10 cellular contexts compared by ENCODE assay signal in the genomic region with DNA sequence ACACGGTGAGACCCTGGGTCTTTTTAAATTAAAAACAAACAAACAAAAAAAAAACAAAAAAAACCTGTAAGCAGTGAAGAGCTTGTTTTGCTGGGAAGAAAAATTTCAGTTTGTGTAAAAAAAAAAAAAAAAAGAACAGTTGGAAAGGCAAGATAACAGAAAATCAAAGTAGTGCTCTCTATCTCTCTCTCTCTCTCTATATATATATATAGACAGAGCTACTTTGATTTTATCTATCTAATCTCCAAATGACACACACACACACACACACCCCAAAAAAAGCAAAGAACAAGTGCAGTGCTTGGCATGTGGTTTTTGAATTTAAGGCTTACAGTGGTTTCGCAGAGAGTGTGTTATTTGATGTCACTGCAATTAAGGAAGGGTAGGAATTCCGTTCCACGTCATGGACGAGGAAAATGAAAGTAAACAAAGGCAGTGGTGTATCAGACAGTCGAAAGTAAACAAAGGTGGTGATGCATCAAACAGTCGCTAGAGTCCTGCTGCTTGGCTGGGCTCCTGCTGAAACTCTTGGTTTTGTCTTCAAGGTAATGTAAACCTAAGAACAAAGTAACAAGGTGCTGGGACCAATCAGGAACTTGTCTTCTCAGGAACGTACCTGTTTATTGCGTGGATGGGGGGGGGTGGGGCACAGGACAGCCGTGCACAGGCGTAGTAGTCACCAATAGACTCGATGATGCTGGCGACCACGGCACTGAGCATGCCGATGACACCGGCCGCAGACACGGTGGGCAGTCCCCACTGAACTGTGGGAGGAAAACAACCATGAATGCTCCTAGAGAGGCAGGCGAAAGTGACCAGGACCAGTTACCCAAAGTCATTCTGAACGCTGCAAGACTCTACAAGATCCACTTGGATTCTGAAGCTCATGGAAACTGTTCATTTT. TPM values are rescaled to one million over a fixed set of nuclear protein-coding genes. Genes with fewer than 3 reads are reported as not detected.
DNase-seq lines count a peak whose midpoint lies in the region; ATAC-seq lines count a peak whose summit lies in the region.
"Had no signal": no experiment of that assay in that cellular context is flagged by ENCODE, and none has a peak within 500 bp of the region (broad histone marks: within the 10 kb centered on the region; RNA-seq: fewer than 3 reads in every experiment).

No MANE protein-coding gene starts in this region.

- peak overlapping the region in 1 of 2 donors; percentile 21 for H3K4me3 Mint-ChIP-seq in effector memory CD8-positive, alpha-beta T cell
- H3K4me3 Mint-ChIP-seq in stimulated activated effector memory CD8-positive, alpha-beta T cell treated with anti-CD3 and anti-CD28 coated beads, Interleukin-12 subunit alpha, Interleukin-12 subunit beta, amount 100 ng/mL, for 72 hours, result no peak overlapping the region

- H3K36me3 Mint-ChIP-seq in effector memory CD8-positive, alpha-beta T cell (ENCODE audit: insufficient read depth), result peaks cover 49% of the 10 kb centered on the region
- H3K36me3 Mint-ChIP-seq in stimulated activated effector memory CD8-positive, alpha-beta T cell treated with anti-CD3 and anti-CD28 coated beads, Interleukin-12 subunit alpha, Interleukin-12 subunit beta, amount 100 ng/mL, for 72 hours, result peaks cover 67% of the 10 kb centered on the region

- no peaks in the 10 kb centered on the region for H3K27me3 Mint-ChIP-seq in effector memory CD8-positive, alpha-beta T cell

- H3K4me1 Mint-ChIP-seq in effector memory CD8-positive, alpha-beta T cell (ENCODE audit: low read depth in 2 of 2), result peaks cover 0 to 3% of the 10 kb centered on the region in 2 donors
- H3K4me1 Mint-ChIP-seq in stimulated activated effector memory CD8-positive, alpha-beta T cell treated with anti-CD3 and anti-CD28 coated beads, Interleukin-12 subunit alpha, Interleukin-12 subunit beta, amount 100 ng/mL, for 72 hours, result peaks cover 8% of the 10 kb centered on the region

- H3K9me3 Mint-ChIP-seq in effector memory CD8-positive, alpha-beta T cell, result no peaks in the 10 kb centered on the region
- H3K9me3 Mint-ChIP-seq in stimulated activated effector memory CD8-positive, alpha-beta T cell treated with anti-CD3 and anti-CD28 coated beads, Interleukin-12 subunit alpha, Interleukin-12 subunit beta, amount 100 ng/mL, for 72 hours, result no peaks in the 10 kb centered on the region

- peak; percentile 48 for ATAC-seq in effector memory CD8-positive, alpha-beta T cell (replicated peaks)
- ATAC-seq in stimulated activated effector memory CD8-positive, alpha-beta T cell treated with anti-CD3 and anti-CD28 coated beads, Interleukin-12 subunit alpha, Interleukin-12 subunit beta, amount 100 ng/mL, for 72 hours, result no peak
- ATAC-seq in Right ventricle myocardium superior (ENCODE audit: poor library complexity), result no peak

- DNase-seq in activated CD8-positive, alpha-beta memory T cell treated with anti-CD3 and anti-CD28 coated beads, Interleukin-2, amount 50 U/mL, for 48 hours, result peak; percentile 37
- DNase-seq in activated CD8-positive, alpha-beta memory T cell treated with anti-CD3 and anti-CD28 coated beads, Interleukin-2, amount 50 U/mL, for 4 hours, result no peak
- DNase-seq in NCI-H748 (lab: John Stamatoyannopoulos, UW; ENCODE audit: unreplicated experiment) (peak; percentile 81), Right ventricle myocardium superior (no peak), globus pallidus (ENCODE audit: low spot score) (no peak), CD1c-positive myeloid dendritic cell (ENCODE audit: extremely low spot score) (no peak)
- no peak for DNase-seq in effector memory CD8-positive, alpha-beta T cell
- DNase-seq in stimulated activated effector memory CD8-positive, alpha-beta T cell treated with anti-CD3 and anti-CD28 coated beads, Interleukin-12 subunit alpha, Interleukin-12 subunit beta, amount 100 ng/mL, for 72 hours (ENCODE audit: low spot score in 2 of 2), result no peak
- DNase-seq: cerebellar nuclear complex, stomach had no signal

- intact Hi-C loops in Right ventricle myocardium superior (cut with DNase I), result no loop called here

- peak overlapping the region in 1 of 2 donors; percentile 91 for H3K27ac Mint-ChIP-seq in effector memory CD8-positive, alpha-beta T cell
- peak overlapping the region; percentile 87 for H3K27ac Mint-ChIP-seq in stimulated activated effector memory CD8-positive, alpha-beta T cell treated with anti-CD3 and anti-CD28 coated beads, Interleukin-12 subunit alpha, Interleukin-12 subunit beta, amount 100 ng/mL, for 72 hours

RNA-seq across cellular contexts. Expression of a gene that starts 46.1 kb away (rescaled TPM):
- total RNA-seq in Right ventricle myocardium superior, result 3.5 TPM

Comparison
In these comparisons a context has a peak if more than half of its experiments do, and no peak if none do; other contexts are left out.
1. DNase-seq: peak in activated CD8-positive, alpha-beta memory T cell treated with anti-CD3 and anti-CD28 coated beads, Interleukin-2, amount 50 U/mL, for 48 hours (single experiment) and NCI-H748 (single experiment); none in activated CD8-positive, alpha-beta memory T cell treated with anti-CD3 and anti-CD28 coated beads, Interleukin-2, amount 50 U/mL, for 4 hours (single experiment), effector memory CD8-positive, alpha-beta T cell (0 of 3), stimulated activated effector memory CD8-positive, alpha-beta T cell treated with anti-CD3 and anti-CD28 coated beads, Interleukin-12 subunit alpha, Interleukin-12 subunit beta, amount 100 ng/mL, for 72 hours (0 of 2), Right ventricle myocardium superior (single experiment), globus pallidus (single experiment) and CD1c-positive myeloid dendritic cell (single experiment).